Comparison of ENCODE assay signal across 14 cellular contexts in the genomic region with DNA sequence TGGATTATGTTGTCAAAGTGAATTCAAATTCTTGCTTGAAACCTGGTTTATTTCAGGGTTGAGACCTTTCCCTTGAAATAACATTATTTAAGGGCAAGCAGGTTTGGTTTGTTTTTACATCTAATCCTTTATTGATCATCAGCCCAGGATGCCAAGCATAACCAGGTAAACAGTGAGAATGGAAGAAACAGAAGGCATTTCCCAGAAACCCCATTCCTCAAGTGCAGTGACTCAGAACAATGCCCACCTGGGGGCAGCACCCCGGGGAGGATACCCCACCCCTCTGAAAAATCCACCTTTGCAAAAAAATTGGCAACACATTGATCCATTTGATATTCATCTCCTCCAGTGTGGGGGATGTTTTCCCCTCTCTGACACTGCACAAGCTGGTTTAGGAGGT. TPM values are rescaled to one million over a fixed set of nuclear protein-coding genes. Genes with fewer than 3 reads are reported as not detected.
DNase-seq lines count a peak whose midpoint lies in the region; ATAC-seq and TF ChIP-seq lines count a peak whose summit lies in the region.
"Had no signal": no experiment of that assay in that cellular context is flagged by ENCODE, and none has a peak within 500 bp of the region (broad histone marks: within the 10 kb centered on the region; RNA-seq: fewer than 3 reads in every experiment).

No MANE protein-coding gene starts in this region.

- no peak overlapping the region for H3K4me3 Mint-ChIP-seq in activated naive CD4-positive, alpha-beta T cell treated with anti-CD3 and anti-CD28 coated beads, Interleukin-2, amount 10 ng/mL, durations not matched to agents 7 days and 5 days
- H3K4me3 Mint-ChIP-seq: stimulated activated memory B cell treated with anti-CD40 and anti-IgM and Interleukin-4, amounts not matched to agents 10 μg/mL and 1 μg/mL and 100 μg/mL, for 72 hours had no signal

- 0 to 22% methylated on average over 1 of the region's 1 CpG for WGBS in thyroid gland, 2 donors

- no peak for TF ChIP-seq POLR2A in thyroid gland (IDR thresholded peaks at IDR 0.05)

- H3K9me3 Mint-ChIP-seq in activated naive CD4-positive, alpha-beta T cell treated with anti-CD3 and anti-CD28 coated beads, Interleukin-2, amount 50 U/mL, for 72 hours: no peaks in the 10 kb centered on the region
- H3K9me3 Mint-ChIP-seq in activated naive CD4-positive, alpha-beta T cell treated with anti-CD3 and anti-CD28 coated beads, Interleukin-2, amount 10 ng/mL, durations not matched to agents 7 days and 5 days: no peaks in the 10 kb centered on the region
- H3K9me3 Mint-ChIP-seq: stimulated activated memory B cell treated with anti-CD40 and anti-IgM and Interleukin-4, amounts not matched to agents 10 μg/mL and 1 μg/mL and 100 μg/mL, for 72 hours had no signal

- peak overlapping the region; percentile 9 to 53 for H3K27ac Mint-ChIP-seq in activated naive CD4-positive, alpha-beta T cell treated with anti-CD3 and anti-CD28 coated beads, Interleukin-2, amount 50 U/mL, for 72 hours
- H3K27ac Mint-ChIP-seq in activated naive CD4-positive, alpha-beta T cell treated with anti-CD3 and anti-CD28 coated beads, Interleukin-2, amount 10 ng/mL, durations not matched to agents 7 days and 5 days: no peak overlapping the region
- H3K27ac Mint-ChIP-seq: stimulated activated memory B cell treated with anti-CD40 and anti-IgM and Interleukin-4, amounts not matched to agents 10 μg/mL and 1 μg/mL and 100 μg/mL, for 72 hours had no signal

- peaks cover 3 to 4% of the 10 kb centered on the region in 2 donors for H3K36me3 ChIP-seq in thyroid gland

- no peak for DNase-seq in activated naive CD4-positive, alpha-beta T cell treated with anti-CD3 and anti-CD28 coated beads, Interleukin-2, amount 50 U/mL, for 72 hours (ENCODE audit: low spot score in 2 of 2)
- no peak for DNase-seq in activated naive CD4-positive, alpha-beta T cell treated with anti-CD3 and anti-CD28 coated beads, Interleukin-2, amount 10 ng/mL, durations not matched to agents 7 days and 5 days
- DNase-seq in NCI-H146 (lab: John Stamatoyannopoulos, UW) (peak; percentile 73), dedifferentiated amniotic fluid mesenchymal stem cell (ENCODE audit: extremely low spot score) (peak; percentile 24), thyroid gland (peak; percentile 6 to 9), OCI-M2 (lab: John Stamatoyannopoulos, UW; ENCODE audit: unreplicated experiment) (no peak), KG1 (lab: John Stamatoyannopoulos, UW) (no peak), NCI-H82 treated with DMSO at 0.1 percent for 48 hours (lab: John Stamatoyannopoulos, UW; ENCODE audit: unreplicated experiment) (no peak)
- DNase-seq: activated T-cell treated with anti-CD3 and anti-CD28 coated beads, Interleukin-2, amount 50 U/mL, for 48 hours; GF-D8; NCI-H510A; SHP77; stimulated activated CD4-positive, alpha-beta T cell treated with anti-CD3 and anti-CD28 coated beads, Interleukin-2, amount 100 ng/mL, for 24 hours had no signal

- no peaks in the 10 kb centered on the region for H3K4me1 Mint-ChIP-seq in activated naive CD4-positive, alpha-beta T cell treated with anti-CD3 and anti-CD28 coated beads, Interleukin-2, amount 10 ng/mL, durations not matched to agents 7 days and 5 days

- H3K36me3 Mint-ChIP-seq in activated naive CD4-positive, alpha-beta T cell treated with anti-CD3 and anti-CD28 coated beads, Interleukin-2, amount 50 U/mL, for 72 hours: peaks cover 8 to 21% of the 10 kb centered on the region in 2 donors
- peaks cover 16% of the 10 kb centered on the region for H3K36me3 Mint-ChIP-seq in activated naive CD4-positive, alpha-beta T cell treated with anti-CD3 and anti-CD28 coated beads, Interleukin-2, amount 10 ng/mL, durations not matched to agents 7 days and 5 days

- TF ChIP-seq CTCF in thyroid gland (IDR thresholded peaks at IDR 0.05): no peak

- ATAC-seq in activated naive CD4-positive, alpha-beta T cell treated with anti-CD3 and anti-CD28 coated beads, Interleukin-2, amount 50 U/mL, for 72 hours: peak in 1 of 2 donors; percentile 26
- ATAC-seq: stimulated activated memory B cell treated with anti-CD40 and anti-IgM and Interleukin-4, amounts not matched to agents 10 μg/mL and 1 μg/mL and 100 μg/mL, for 72 hours had no signal

- no peaks in the 10 kb centered on the region for H3K27me3 Mint-ChIP-seq in activated naive CD4-positive, alpha-beta T cell treated with anti-CD3 and anti-CD28 coated beads, Interleukin-2, amount 10 ng/mL, durations not matched to agents 7 days and 5 days
- H3K27me3 Mint-ChIP-seq: stimulated activated memory B cell treated with anti-CD40 and anti-IgM and Interleukin-4, amounts not matched to agents 10 μg/mL and 1 μg/mL and 100 μg/mL, for 72 hours had no signal

- intact Hi-C loops in thyroid gland (cut with DNase I): no loop called here

- H3K27me3 ChIP-seq in thyroid gland: no peaks in the 10 kb centered on the region

- no peaks in the 10 kb centered on the region for H3K9me3 ChIP-seq in thyroid gland

- peak overlapping the region; percentile 13 to 70 (median 46) for H3K27ac ChIP-seq in thyroid gland

- H3K4me3 ChIP-seq in thyroid gland (replicated peaks in 1 of 3): no peak overlapping the region

- CTCF ChIA-PET in activated naive CD4-positive, alpha-beta T cell treated with anti-CD3 and anti-CD28 coated beads, Interleukin-2, amount 10 ng/mL, durations not matched to agents 7 days and 5 days (lab: Charles Lee): no interaction called here

- H3K4me1 ChIP-seq in thyroid gland: peaks cover 29 to 43% of the 10 kb centered on the region in 2 donors

RNA-seq across cellular contexts. Expression of a gene that starts 32.5 kb away (rescaled TPM):
- total RNA-seq in activated naive CD4-positive, alpha-beta T cell treated with anti-CD3 and anti-CD28 coated beads, Interleukin-2, amount 50 U/mL, for 72 hours: 10 to 100 TPM; 18.7 to 39.7 TPM
- total RNA-seq in thyroid gland: 10 to 100 TPM; 35.1 to 40.5 (median 38.5) TPM

RNA-seq across cellular contexts. Expression of a gene that starts 32.7 kb away (rescaled TPM):
- 10 to 100 TPM; 51.3 to 65.2 TPM for total RNA-seq in activated naive CD4-positive, alpha-beta T cell treated with anti-CD3 and anti-CD28 coated beads, Interleukin-2, amount 50 U/mL, for 72 hours
- total RNA-seq in thyroid gland: 10 to 100 TPM in 1 of 4 donors, 1 to 10 TPM in 3; 6.5 to 11.7 (median 7.3) TPM

RNA-seq across cellular contexts. Expression of a gene that starts 37.2 kb away (rescaled TPM):
- total RNA-seq in activated naive CD4-positive, alpha-beta T cell treated with anti-CD3 and anti-CD28 coated beads, Interleukin-2, amount 50 U/mL, for 72 hours: 10 to 100 TPM; 21.9 to 37.8 TPM
- 10 to 100 TPM; 31.0 to 35.5 (median 32.7) TPM for total RNA-seq in thyroid gland

Comparison
In these comparisons a context has a peak if more than half of its experiments do, and no peak if none do; other contexts are left out.
1. DNase-seq: peak in NCI-H146 (single experiment), dedifferentiated amniotic fluid mesenchymal stem cell (single experiment) and thyroid gland (2 of 2); none in activated naive CD4-positive, alpha-beta T cell treated with anti-CD3 and anti-CD28 coated beads, Interleukin-2, amount 50 U/mL, for 72 hours (0 of 2), activated naive CD4-positive, alpha-beta T cell treated with anti-CD3 and anti-CD28 coated beads, Interleukin-2, amount 10 ng/mL, durations not matched to agents 7 days and 5 days (single experiment), OCI-M2 (single experiment), KG1 (single experiment) and NCI-H82 treated with DMSO at 0.1 percent for 48 hours (single experiment).
2. RNA of a gene that starts 32.7 kb away (total RNA-seq): 51.3 to 65.2 TPM in activated naive CD4-positive, alpha-beta T cell treated with anti-CD3 and anti-CD28 coated beads, Interleukin-2, amount 50 U/mL, for 72 hours; 6.5 to 11.7 TPM in thyroid gland; every median in the first group is over 4 times any median in the second.